In genomic region chr13:51950722-51951121, GRCh38 we compare ENCODE assay signal across 16 cellular contexts.
DNase-seq lines count a peak whose midpoint lies in the region; ATAC-seq and TF ChIP-seq lines count a peak whose summit lies in the region.
"Had no signal": no experiment of that assay in that cellular context is flagged by ENCODE, and none has a peak within 500 bp of the region (broad histone marks: within the 10 kb centered on the region; RNA-seq: fewer than 3 reads in every experiment).

No MANE protein-coding gene starts in this region.

- in situ Hi-C loops in GM13976 (cut with MboI; ENCODE audit: low sequenced_read_pairs, unreplicated experiment): no loop called here

- H3K27me3 Mint-ChIP-seq in activated naive CD8-positive, alpha-beta T cell: no peaks in the 10 kb centered on the region
- H3K27me3 Mint-ChIP-seq in activated naive CD8-positive, alpha-beta T cell treated with anti-CD3 and anti-CD28 coated beads for 36 hours: no peaks in the 10 kb centered on the region
- no peaks in the 10 kb centered on the region for H3K27me3 Mint-ChIP-seq in T-helper 1 cell treated with Interleukin-12 subunit alpha and Interleukin-12 subunit beta and Interleukin-4 antibody, amounts not matched to agents 30 μg/mL and 1 μg/mL, for 36 hours (ENCODE audit: low read depth)
- peaks cover 2% of the 10 kb centered on the region for H3K27me3 Mint-ChIP-seq in activated naive CD8-positive, alpha-beta T cell treated with anti-CD3 and anti-CD28 coated beads, Interleukin-2, amount 50 U/mL, for 24 hours
- H3K27me3 Mint-ChIP-seq in natural killer cell (ENCODE audit: low read depth in 2 of 2): peaks cover 9 to 19% of the 10 kb centered on the region in 2 donors

- DNase-seq in activated naive CD8-positive, alpha-beta T cell treated with anti-CD3 and anti-CD28 coated beads for 36 hours: no peak
- no peak for DNase-seq in activated naive CD8-positive, alpha-beta T cell treated with anti-CD3 and anti-CD28 coated beads, Interleukin-2, amount 50 U/mL, for 24 hours
- DNase-seq in natural killer cell: no peak
- no peak for DNase-seq in NCI-H1930 (lab: John Stamatoyannopoulos, UW)
- DNase-seq in GM13976 (ENCODE audit: low spot score): no peak
- DNase-seq: activated CD4-positive, CD25-positive, alpha-beta regulatory T cell; Calu3; MM.1S; NCI-H1694; NCI-H446; stimulated activated CD4-positive, alpha-beta T cell treated with anti-CD3 and anti-CD28 coated beads, Interleukin-4, amount 100 ng/mL, for 1 hour had no signal

- ATAC-seq in activated naive CD8-positive, alpha-beta T cell treated with anti-CD3 and anti-CD28 coated beads, Interleukin-2, amount 50 U/mL, for 24 hours: peak; percentile 54
- ATAC-seq in natural killer cell (peak; percentile 43 to 73 (median 65)), GM18858 (IDR thresholded peaks at IDR 0.05; ENCODE audit: unreplicated experiment) (no peak)
- ATAC-seq: GM12878, HepG2 had no signal

- H3K4me1 Mint-ChIP-seq in activated naive CD8-positive, alpha-beta T cell (ENCODE audit: low read depth): peaks cover 30% of the 10 kb centered on the region
- peaks cover 7% of the 10 kb centered on the region for H3K4me1 Mint-ChIP-seq in activated naive CD8-positive, alpha-beta T cell treated with anti-CD3 and anti-CD28 coated beads for 36 hours
- peaks cover 14% of the 10 kb centered on the region for H3K4me1 Mint-ChIP-seq in T-helper 1 cell treated with Interleukin-12 subunit alpha and Interleukin-12 subunit beta and Interleukin-4 antibody, amounts not matched to agents 30 μg/mL and 1 μg/mL, for 36 hours (ENCODE audit: low read depth)
- H3K4me1 Mint-ChIP-seq in activated naive CD8-positive, alpha-beta T cell treated with anti-CD3 and anti-CD28 coated beads, Interleukin-2, amount 50 U/mL, for 24 hours: peaks cover 11% of the 10 kb centered on the region
- peaks cover 8 to 10% of the 10 kb centered on the region in 2 donors for H3K4me1 Mint-ChIP-seq in natural killer cell

- intact Hi-C loops in natural killer cell (cut with micrococcal nuclease): no loop called here

- TF ChIP-seq CTCF in natural killer cell (IDR thresholded peaks at IDR 0.05) (no peak), GM13976 (IDR thresholded peaks at IDR 0.05; ENCODE audit: borderline replicate concordance, control extremely low read depth, extremely low read depth, insufficient read depth, missing control alignments) (no peak)

- peaks cover 6% of the 10 kb centered on the region for H3K36me3 Mint-ChIP-seq in activated naive CD8-positive, alpha-beta T cell
- peaks cover 2% of the 10 kb centered on the region for H3K36me3 Mint-ChIP-seq in activated naive CD8-positive, alpha-beta T cell treated with anti-CD3 and anti-CD28 coated beads for 36 hours
- peaks cover 11% of the 10 kb centered on the region for H3K36me3 Mint-ChIP-seq in T-helper 1 cell treated with Interleukin-12 subunit alpha and Interleukin-12 subunit beta and Interleukin-4 antibody, amounts not matched to agents 30 μg/mL and 1 μg/mL, for 36 hours (ENCODE audit: low read depth)
- no peaks in the 10 kb centered on the region for H3K36me3 Mint-ChIP-seq in activated naive CD8-positive, alpha-beta T cell treated with anti-CD3 and anti-CD28 coated beads, Interleukin-2, amount 50 U/mL, for 24 hours (ENCODE audit: low read depth)
- H3K36me3 Mint-ChIP-seq in natural killer cell: no peaks in the 10 kb centered on the region

- H3K27ac Mint-ChIP-seq in activated naive CD8-positive, alpha-beta T cell: peak overlapping the region; percentile 67
- no peak overlapping the region for H3K27ac Mint-ChIP-seq in activated naive CD8-positive, alpha-beta T cell treated with anti-CD3 and anti-CD28 coated beads for 36 hours
- peak overlapping the region; percentile 86 for H3K27ac Mint-ChIP-seq in T-helper 1 cell treated with Interleukin-12 subunit alpha and Interleukin-12 subunit beta and Interleukin-4 antibody, amounts not matched to agents 30 μg/mL and 1 μg/mL, for 36 hours
- H3K27ac Mint-ChIP-seq in activated naive CD8-positive, alpha-beta T cell treated with anti-CD3 and anti-CD28 coated beads, Interleukin-2, amount 50 U/mL, for 24 hours: peak overlapping the region; percentile 6
- H3K27ac Mint-ChIP-seq in natural killer cell: peak overlapping the region; percentile 3 to 38

- peak overlapping the region; percentile 7 for H3K4me3 Mint-ChIP-seq in activated naive CD8-positive, alpha-beta T cell
- H3K4me3 Mint-ChIP-seq in activated naive CD8-positive, alpha-beta T cell treated with anti-CD3 and anti-CD28 coated beads for 36 hours: no peak overlapping the region
- peak overlapping the region; percentile 25 for H3K4me3 Mint-ChIP-seq in T-helper 1 cell treated with Interleukin-12 subunit alpha and Interleukin-12 subunit beta and Interleukin-4 antibody, amounts not matched to agents 30 μg/mL and 1 μg/mL, for 36 hours
- H3K4me3 Mint-ChIP-seq in activated naive CD8-positive, alpha-beta T cell treated with anti-CD3 and anti-CD28 coated beads, Interleukin-2, amount 50 U/mL, for 24 hours: no peak overlapping the region
- peak overlapping the region; percentile 60 for H3K4me3 Mint-ChIP-seq in natural killer cell

- H3K9me3 Mint-ChIP-seq in activated naive CD8-positive, alpha-beta T cell (ENCODE audit: low read depth): peaks cover 9% of the 10 kb centered on the region
- peaks cover 7% of the 10 kb centered on the region for H3K9me3 Mint-ChIP-seq in activated naive CD8-positive, alpha-beta T cell treated with anti-CD3 and anti-CD28 coated beads for 36 hours
- peaks cover 18% of the 10 kb centered on the region for H3K9me3 Mint-ChIP-seq in T-helper 1 cell treated with Interleukin-12 subunit alpha and Interleukin-12 subunit beta and Interleukin-4 antibody, amounts not matched to agents 30 μg/mL and 1 μg/mL, for 36 hours
- peaks cover 12% of the 10 kb centered on the region for H3K9me3 Mint-ChIP-seq in activated naive CD8-positive, alpha-beta T cell treated with anti-CD3 and anti-CD28 coated beads, Interleukin-2, amount 50 U/mL, for 24 hours
- no peaks in the 10 kb centered on the region for H3K9me3 Mint-ChIP-seq in natural killer cell

Comparison
In these comparisons a context has a peak if more than half of its experiments do, and no peak if none do; other contexts are left out.
1. H3K4me3 Mint-ChIP-seq: peak in activated naive CD8-positive, alpha-beta T cell (single experiment), T-helper 1 cell treated with Interleukin-12 subunit alpha and Interleukin-12 subunit beta and Interleukin-4 antibody, amounts not matched to agents 30 μg/mL and 1 μg/mL, for 36 hours (single experiment) and natural killer cell (single experiment); none in activated naive CD8-positive, alpha-beta T cell treated with anti-CD3 and anti-CD28 coated beads for 36 hours (single experiment) and activated naive CD8-positive, alpha-beta T cell treated with anti-CD3 and anti-CD28 coated beads, Interleukin-2, amount 50 U/mL, for 24 hours (single experiment).